Comparison of ENCODE assay signal across 16 cellular contexts in the genomic region with DNA sequence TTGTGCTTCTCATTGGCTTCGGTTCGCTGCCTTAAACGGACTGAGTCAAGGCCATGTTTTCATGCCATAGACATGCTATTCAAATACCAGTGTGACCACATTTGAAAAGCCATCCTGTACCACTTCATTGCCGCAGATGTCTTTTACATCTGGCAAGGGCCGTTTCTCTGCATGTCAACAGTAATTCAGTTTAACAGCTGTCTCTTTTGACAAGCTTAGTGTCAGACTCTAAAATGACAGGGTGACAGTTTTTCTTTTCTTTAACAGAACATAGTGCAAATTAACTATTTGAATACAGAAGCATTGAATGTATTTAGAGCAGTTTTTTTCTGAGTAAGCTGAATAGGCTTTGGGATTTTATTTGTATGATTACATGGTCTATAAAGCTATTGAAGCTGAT.
"Had no signal": no experiment of that assay in that cellular context is flagged by ENCODE, and none has a peak within 500 bp of the region (broad histone marks: within the 10 kb centered on the region; RNA-seq: fewer than 3 reads in every experiment).

No MANE protein-coding gene starts in this region.

- H3K4me3 ChIP-seq: dorsolateral prefrontal cortex, heart left ventricle, ovary, smooth muscle cell had no signal

- DNase-seq: cortex of kidney; dorsolateral prefrontal cortex; effector CD8-positive, alpha-beta T cell; foreskin melanocyte; heart left ventricle; hippocampal formation; kidney glomerular epithelial cell; mammary epithelial cell; naive thymus-derived CD8-positive, alpha-beta T cell; ovary; right cardiac atrium; stimulated activated CD4-positive, alpha-beta T cell treated with anti-CD3 and anti-CD28 coated beads, Interleukin-2, amount 100 ng/mL, for 48 hours; stimulated activated naive CD4-positive, alpha-beta T cell treated with Interleukin-2 at 50 U/mL for 16 hours; trophoblast cell had no signal

- H3K27me3 ChIP-seq: heart left ventricle, ovary had no signal

- H3K4me2 ChIP-seq: smooth muscle cell had no signal

- H3K27ac ChIP-seq: dorsolateral prefrontal cortex, heart left ventricle, ovary had no signal

- ATAC-seq: heart left ventricle; left lobe of liver; naive thymus-derived CD8-positive, alpha-beta T cell; right cardiac atrium had no signal

- H3K4me1 ChIP-seq: heart left ventricle had no signal

- H3K9me3 ChIP-seq: heart left ventricle, ovary had no signal

- H3K36me3 ChIP-seq: heart left ventricle, ovary had no signal
